ENCODE assay signal across 21 cellular contexts in the genomic region with DNA sequence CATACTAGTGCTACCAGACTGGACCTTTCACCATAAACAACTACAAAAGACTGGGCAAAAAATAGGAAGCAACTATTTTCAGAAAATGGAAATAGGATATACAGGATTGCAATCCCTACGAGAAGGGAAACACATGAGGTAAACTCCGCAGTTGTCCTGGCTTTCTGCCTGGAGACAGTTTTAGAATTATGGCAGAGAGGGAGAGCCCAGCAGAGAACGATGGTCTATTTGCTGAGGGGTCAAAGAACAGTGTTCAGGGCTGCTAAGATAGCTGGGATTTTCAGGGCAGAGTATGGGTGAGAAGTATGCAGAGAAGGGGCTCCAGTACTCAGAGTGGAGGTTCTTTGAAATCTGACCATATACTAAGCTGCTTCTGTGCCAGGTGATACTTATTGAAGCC.
"Had no signal": no experiment of that assay in that cellular context is flagged by ENCODE, and none has a peak within 500 bp of the region (broad histone marks: within the 10 kb centered on the region; RNA-seq: fewer than 3 reads in every experiment).

No MANE protein-coding gene starts in this region.

- H3K9me3 Mint-ChIP-seq: endodermal cell, naive B cell, nephron progenitor cell had no signal

- H3K4me3 Mint-ChIP-seq: endodermal cell, naive B cell, nephron progenitor cell had no signal

- H3K4me3 ChIP-seq: colonic mucosa, heart right ventricle, prostate gland, sigmoid colon, stomach, thoracic aorta, transverse colon had no signal

- H3K27ac ChIP-seq: colonic mucosa, heart right ventricle, parathyroid adenoma, prostate gland, sigmoid colon, stomach, thoracic aorta, transverse colon had no signal

- H3K79me2 ChIP-seq: parathyroid adenoma had no signal

- DNase-seq: cerebellar nuclear complex; colonic mucosa; effector CD4-positive, alpha-beta T cell; endodermal cell; foreskin melanocyte; heart right ventricle; islet precursor cell; mesendoderm; naive B cell; nephron progenitor cell; retina; sigmoid colon; small intestine; stimulated activated CD4-positive, alpha-beta T cell treated with anti-CD3 and anti-CD28 coated beads, Interleukin-12 subunit alpha, Interleukin-12 subunit beta, amount 100 ng/mL, for 4 hours; stimulated activated naive CD4-positive, alpha-beta T cell; stomach; substantia nigra; transverse colon had no signal

- H3K4me1 Mint-ChIP-seq: endodermal cell, naive B cell, nephron progenitor cell had no signal

- H3K9me3 ChIP-seq: colonic mucosa, heart right ventricle, prostate gland, sigmoid colon, stomach, thoracic aorta, transverse colon had no signal

- ATAC-seq: heart right ventricle had no signal

- H3K4me1 ChIP-seq: colonic mucosa, parathyroid adenoma, prostate gland had no signal

- H3K36me3 ChIP-seq: colonic mucosa, heart right ventricle, prostate gland, sigmoid colon, stomach, thoracic aorta, transverse colon had no signal

- H3K36me3 Mint-ChIP-seq: naive B cell had no signal

- H2AFZ ChIP-seq: parathyroid adenoma had no signal

- H3K27me3 ChIP-seq: colonic mucosa, sigmoid colon, stomach had no signal

- H3K27ac Mint-ChIP-seq: endodermal cell, naive B cell, nephron progenitor cell had no signal
